Comparison of ENCODE assay signal across 27 cellular contexts in the genomic region with DNA sequence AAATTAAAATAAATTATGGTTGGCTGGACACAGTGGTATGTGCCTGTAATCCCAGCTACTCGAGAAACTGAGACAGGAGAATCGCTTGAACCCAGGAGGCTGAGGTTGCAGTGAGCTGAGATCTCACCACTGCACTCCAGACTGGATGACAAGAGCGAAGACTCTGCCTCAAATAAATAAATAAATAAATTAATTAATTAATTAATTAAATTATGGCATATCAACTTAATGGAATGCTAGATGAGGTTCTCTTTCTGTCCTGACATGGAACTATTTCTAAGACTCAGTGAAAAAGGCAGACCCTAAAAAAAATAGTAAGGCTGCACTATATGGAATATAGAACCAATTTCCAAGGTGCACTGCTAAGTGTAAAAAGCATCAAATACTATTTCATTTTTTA. TPM values are rescaled to one million over a fixed set of nuclear protein-coding genes. Genes with fewer than 3 reads are reported as not detected.
A peak's percentile ranks its signal among the peaks of the same experiment; 100 is the strongest.
DNase-seq lines count a peak whose midpoint lies in the region; ATAC-seq, FAIRE-seq and TF ChIP-seq lines count a peak whose summit lies in the region.
"Had no signal": no experiment of that assay in that cellular context is flagged by ENCODE, and none has a peak within 500 bp of the region (broad histone marks: within the 10 kb centered on the region; RNA-seq: fewer than 3 reads in every experiment).

No MANE protein-coding gene starts in this region.

- in situ Hi-C loops in HepG2 (cut with HindIII; ENCODE audit: extremely low pct_ligation_motif_present, low pct_unique_long_range_greater_than_20kb), result no loop called here

- H3K4me2 ChIP-seq in DND-41 (ENCODE audit: insufficient read depth, low read length) (peak overlapping the region; percentile 91; the same call in 1 of the 2 replicates), Loucy (ENCODE audit: low read depth, low read length, poor library complexity, severe bottlenecking) (peak overlapping the region; percentile 78), HepG2 (ENCODE audit: low read depth, low read length) (no peak overlapping the region)
- H3K4me2 ChIP-seq: BLaER1 had no signal

- peaks cover 11% of the 10 kb centered on the region for H3K9me3 Mint-ChIP-seq in WTC11
- H3K9me3 Mint-ChIP-seq: CD8-positive, alpha-beta memory T cell had no signal

- H3K9ac ChIP-seq in DND-41 (ENCODE audit: low read depth, low read length) (no peak overlapping the region), Loucy (ENCODE audit: low read depth, low read length, poor library complexity, severe bottlenecking) (no peak overlapping the region), HepG2 (ENCODE audit: insufficient read depth, low read depth, low read length) (no peak overlapping the region)
- H3K9ac ChIP-seq: BLaER1 had no signal

- CTCF ChIA-PET in WTC11 (lab: Charles Lee), result no interaction called here
- CTCF ChIA-PET in HepG2 (lab: Yijun Ruan, JAX; ENCODE audit: low intra/inter-chr PET ratio, low total read pairs), result no interaction called here

- BruUV-seq in HepG2 (replicated peaks; lab: Mats Ljungman, UMichigan), result no TSS peak

- peaks cover 4% of the 10 kb centered on the region; the same call in 1 of the 2 replicates for H3K27me3 Mint-ChIP-seq in WTC11 (ENCODE audit: low read depth)
- H3K27me3 Mint-ChIP-seq: B cell; CD4-positive, alpha-beta memory T cell; CD4-positive, CD25-positive, alpha-beta regulatory T cell had no signal

- H4K20me1 ChIP-seq in DND-41 (ENCODE audit: insufficient read depth, low read length) (peaks cover 34% of the 10 kb centered on the region), Loucy (ENCODE audit: insufficient read depth, low read length, poor library complexity, severe bottlenecking) (peaks cover 62% of the 10 kb centered on the region), HepG2 (ENCODE audit: insufficient read depth, low read length) (peaks cover 34% of the 10 kb centered on the region)

- H3K79me2 ChIP-seq in DND-41 (ENCODE audit: insufficient read depth, low read length), result peaks cover 91% of the 10 kb centered on the region
- H3K79me2 ChIP-seq in Loucy (ENCODE audit: insufficient read depth, low read length), result peaks cover 90% of the 10 kb centered on the region
- peaks cover 88% of the 10 kb centered on the region for H3K79me2 ChIP-seq in HepG2 (ENCODE audit: insufficient read depth, low read length)

- H3K27ac Mint-ChIP-seq in WTC11, result no peak overlapping the region
- H3K27ac Mint-ChIP-seq: B cell; CD8-positive, alpha-beta memory T cell had no signal

- H3K4me3 Mint-ChIP-seq in WTC11, result no peak overlapping the region
- H3K4me3 Mint-ChIP-seq: B cell; CD14-positive monocyte; CD8-positive, alpha-beta memory T cell had no signal

- peaks cover 22% of the 10 kb centered on the region for H3K4me1 Mint-ChIP-seq in WTC11

- peaks cover 60% of the 10 kb centered on the region for H3K36me3 Mint-ChIP-seq in WTC11

- TF ChIP-seq EP300 in HepG2 (IDR thresholded peaks at IDR 0.05; ENCODE audit: low read depth in 2 of 2, low read length in 2 of 2) (no peak), HepG2 (CRISPR knock-in tag; IDR thresholded peaks at IDR 0.05; ENCODE audit: borderline replicate concordance) (no peak)

- DNase-seq in DND-41 (no peak), WTC11 (ENCODE audit: low spot score) (no peak), HepG2 (ENCODE audit: low spot score) (no peak), pancreas (no peak)
- no peak for DNase-seq in stimulated activated naive CD8-positive, alpha-beta T cell treated with anti-CD3 and anti-CD28 coated beads, Interleukin-15, Interleukin-2, amounts not matched to agents 100 U/mL and 50 U/mL, for 24 hours
- DNase-seq: 8988T; AML-193; C1 segment of cervical spinal cord; CD4-positive, alpha-beta memory T cell; CD4-positive, CD25-positive, alpha-beta regulatory T cell; CD8-positive, alpha-beta memory T cell; COR-L47; DMS 273 treated with DMSO at 0.1 percent for 48 hours; DMS153; DMS53; DMS79; GF-D8 had no signal

- FAIRE-seq in HepG2 (lab: Jason Lieb, UNC) (no peak), pancreas (lab: Jason Lieb, UNC) (no peak)
- FAIRE-seq: A204.1, G401.6, GM12892, GM18507 had no signal

- peaks cover 70% of the 10 kb centered on the region for H3K36me3 ChIP-seq in DND-41 (ENCODE audit: insufficient read depth, low read length)
- peaks cover 25% of the 10 kb centered on the region; the same call in 1 of the 2 replicates for H3K36me3 ChIP-seq in Loucy (ENCODE audit: insufficient read depth, low read length)
- H3K36me3 ChIP-seq in neutrophil, result peaks cover 55% of the 10 kb centered on the region
- peaks cover 11 to 46% of the 10 kb centered on the region in 2 experiments for H3K36me3 ChIP-seq in HepG2 (replicated peaks in 1 of 2; ENCODE audit: control insufficient read depth in 1 of 2, insufficient read depth in 2 of 2, low read length in 2 of 2)
- H3K36me3 ChIP-seq in pancreas, result peaks cover 0 to 4% (median 0%) of the 10 kb centered on the region in 3 donors

- H3K4me1 ChIP-seq in DND-41 (ENCODE audit: insufficient read depth, low read length) (peaks cover 36% of the 10 kb centered on the region), Loucy (ENCODE audit: insufficient read depth, low read length, poor library complexity, severe bottlenecking) (peaks cover 22% of the 10 kb centered on the region), neutrophil (ENCODE audit: control insufficient read depth in 1 of 2, insufficient read depth in 1 of 2, low read depth in 1 of 2, low read length in 1 of 2) (peaks cover 27 to 28% of the 10 kb centered on the region in 2 experiments), HepG2 (ENCODE audit: insufficient read depth, low read length) (peaks cover 28% of the 10 kb centered on the region), pancreas (peaks cover 0 to 10% (median 4%) of the 10 kb centered on the region in 3 donors)

- no peak for TF ChIP-seq CTCF in DND-41 (IDR thresholded peaks at IDR 0.05; ENCODE audit: borderline replicate concordance, extremely low read depth, low read length, poor library complexity, severe bottlenecking)
- TF ChIP-seq CTCF in Loucy (conservative IDR thresholded peaks at IDR 0.05; ENCODE audit: low read length), result no peak
- TF ChIP-seq CTCF in WTC11 (IDR thresholded peaks at IDR 0.05), result no peak
- no peak for TF ChIP-seq CTCF in neutrophil (IDR thresholded peaks at IDR 0.05)
- no peak for TF ChIP-seq CTCF in HepG2 (CRISPR knock-in tag; IDR thresholded peaks at IDR 0.05)
- no peak for TF ChIP-seq CTCF in pancreas (IDR thresholded peaks at IDR 0.05)

- POLR2A ChIA-PET in WTC11 (lab: Charles Lee) (no interaction called here), HepG2 (lab: Yijun Ruan, JAX) (no interaction called here)

- no peak overlapping the region for H3K27ac ChIP-seq in DND-41 (ENCODE audit: low read length)
- H3K27ac ChIP-seq in neutrophil, result peak overlapping the region; percentile 92
- no peak overlapping the region for H3K27ac ChIP-seq in HepG2 (ENCODE audit: extremely low read length, insufficient read depth, low read length)
- H3K27ac ChIP-seq in pancreas, result no peak overlapping the region
- H3K27ac ChIP-seq: BLaER1 had no signal

- H2AFZ ChIP-seq in DND-41 (ENCODE audit: low read depth, low read length) (no peak overlapping the region), Loucy (ENCODE audit: low read length) (no peak overlapping the region), HepG2 (ENCODE audit: low read length) (no peak overlapping the region)

- H3K4me3 ChIP-seq in DND-41 (ENCODE audit: low read depth in 1 of 2, low read length in 2 of 2) (no peak overlapping the region), Loucy (ENCODE audit: low read length, poor library complexity, severe bottlenecking) (peak overlapping the region; percentile 90), neutrophil (ENCODE audit: low read depth in 1 of 2, low read length in 1 of 2) (no peak overlapping the region), HepG2 (replicated peaks in 1 of 3; ENCODE audit: insufficient read depth in 1 of 3, low read depth in 2 of 3, low read length in 3 of 3) (no peak overlapping the region), pancreas (no peak overlapping the region)
- H3K4me3 ChIP-seq: BLaER1 had no signal

- intact Hi-C loops in HepG2 (cut with micrococcal nuclease; ENCODE audit: unreplicated experiment) (no loop called here), pancreas (cut with DNase I) (no loop called here)

- no peaks in the 10 kb centered on the region for H3F3A ChIP-seq in Loucy (ENCODE audit: low read depth)

- ATAC-seq in DND-41 (ENCODE audit: insufficient read depth, low read depth) (no peak), WTC11 (no peak), GM19452 (IDR thresholded peaks at IDR 0.05; ENCODE audit: unreplicated experiment) (no peak), HepG2 (no peak), pancreas (no peak)
- ATAC-seq in stimulated activated naive CD8-positive, alpha-beta T cell treated with anti-CD3 and anti-CD28 coated beads, Interleukin-15, Interleukin-2, amounts not matched to agents 100 U/mL and 50 U/mL, for 24 hours, result no peak

- WGBS in HepG2 (ENCODE audit: low lambda C conversion rate), result over 99% methylated on average over 3 of the region's 3 CpGs
- 96 to 97% methylated on average over 3 of the region's 3 CpGs for WGBS in pancreas, 2 donors

- no peak for TF ChIP-seq POLR2A in HepG2 (IDR thresholded peaks at IDR 0.05; ENCODE audit: insufficient read depth in 1 of 2, low read depth in 2 of 2, low read length in 2 of 2)

- H3K9me3 ChIP-seq in DND-41 (ENCODE audit: insufficient read depth, low read length, severe bottlenecking) (peaks cover 13% of the 10 kb centered on the region), Loucy (ENCODE audit: insufficient read depth, low read depth, low read length) (peaks cover 3% of the 10 kb centered on the region; the same call in 1 of the 2 replicates), neutrophil (no peaks in the 10 kb centered on the region), HepG2 (ENCODE audit: low read length) (peaks cover 2% of the 10 kb centered on the region; the same call in 1 of the 2 replicates), pancreas (no peaks in the 10 kb centered on the region)

- H3K9me2 ChIP-seq in Loucy (replicated peaks; ENCODE audit: low read depth, low read length), result no peaks in the 10 kb centered on the region

- TF ChIP-seq RAD21 in HepG2 (CRISPR knock-in tag; IDR thresholded peaks at IDR 0.05), result no peak

- no peaks in the 10 kb centered on the region for H3K27me3 ChIP-seq in DND-41 (ENCODE audit: insufficient read depth, low read length, poor library complexity)
- no peaks in the 10 kb centered on the region for H3K27me3 ChIP-seq in Loucy (ENCODE audit: insufficient read depth, low read length, poor library complexity, severe bottlenecking)
- H3K27me3 ChIP-seq in neutrophil, result no peaks in the 10 kb centered on the region
- no peaks in the 10 kb centered on the region; a peak in 1 of 5 replicates for H3K27me3 ChIP-seq in HepG2 (ENCODE audit: control insufficient read depth in 1 of 2, insufficient read depth in 2 of 2, low read length in 2 of 2)
- no peaks in the 10 kb centered on the region for H3K27me3 ChIP-seq in pancreas
- H3K27me3 ChIP-seq: BLaER1 had no signal

RNA-seq across cellular contexts. Expression of gene SRPK1, which starts 4.8 kb away (rescaled TPM):
- total RNA-seq in WTC11 (2021), result 94.9 to 102 TPM (median 100.0 TPM) in 3 replicates
- 142 and 184 TPM in 2 replicates for total RNA-seq in HepG2 (2016; rRNA removed; fragmentation: Illumina TruSeq; extraction: Trizol)
- total RNA-seq in HepG2 (2016; cell fraction: cytosol; rRNA removed; fragmentation: Illumina TruSeq; extraction: Trizol; ENCODE audit: low read depth), result 27.0 and 30.7 TPM in 2 replicates
- total RNA-seq in HepG2 (2016; cell fraction: insoluble cytoplasmic fraction; rRNA removed; fragmentation: Illumina TruSeq; extraction: Trizol), result 139 and 172 TPM in 2 replicates
- 53.8 and 63.2 TPM in 2 replicates for total RNA-seq in HepG2 (2016; cell fraction: membrane; rRNA removed; fragmentation: Illumina TruSeq; extraction: Trizol)
- 163 and 181 TPM in 2 replicates for total RNA-seq in HepG2 (2016; cell fraction: nucleus; rRNA removed; fragmentation: Illumina TruSeq; extraction: Trizol)
- polyA plus RNA-seq in HepG2 (2011; rRNA removed), result 50.6 and 56.4 TPM in 2 replicates
- polyA plus RNA-seq in HepG2 (2011; cell fraction: cytosol; rRNA removed), result 22.5 and 36.0 TPM in 2 replicates
- 66.5 and 79.9 TPM in 2 replicates for polyA plus RNA-seq in HepG2 (2011; cell fraction: nucleus; rRNA removed)
- polyA plus RNA-seq in HepG2 (2012), result 57.5 and 57.8 TPM in 2 replicates
- polyA plus RNA-seq in HepG2 (2016; cell fraction: cytosol; fragmentation: Illumina TruSeq; extraction: Trizol; ENCODE audit: low read depth), result 7.4 and 8.0 TPM in 2 replicates
- polyA plus RNA-seq in HepG2 (2016; cell fraction: insoluble cytoplasmic fraction; fragmentation: Illumina TruSeq; extraction: Trizol; ENCODE audit: low read depth), result 125 and 129 TPM in 2 replicates
- 21.8 and 23.6 TPM in 2 replicates for polyA plus RNA-seq in HepG2 (2016; cell fraction: membrane; fragmentation: Illumina TruSeq; extraction: Trizol; ENCODE audit: low read depth)
- polyA plus RNA-seq in HepG2 (2016; cell fraction: nucleus; fragmentation: Illumina TruSeq; extraction: Trizol; ENCODE audit: insufficient read depth, low read depth), result 173 and 179 TPM in 2 replicates
- polyA minus RNA-seq in HepG2 (2011; rRNA and poly(A)+ RNA removed; ENCODE audit: low replicate concordance), result 76.8 and 87.1 TPM in 2 replicates
- polyA minus RNA-seq in HepG2 (2011; cell fraction: cytosol; rRNA and poly(A)+ RNA removed), result 63.8 and 80.5 TPM in 2 replicates
- 233 and 277 TPM in 2 replicates for polyA minus RNA-seq in HepG2 (2011; cell fraction: nucleus; rRNA and poly(A)+ RNA removed)
- 10 to 100 TPM; 21.8 to 34.9 (median 30.5) TPM for total RNA-seq in pancreas
- polyA plus RNA-seq in pancreas, result 1 to 10 TPM; 8.8 to 9.8 TPM
